In the genomic region with DNA sequence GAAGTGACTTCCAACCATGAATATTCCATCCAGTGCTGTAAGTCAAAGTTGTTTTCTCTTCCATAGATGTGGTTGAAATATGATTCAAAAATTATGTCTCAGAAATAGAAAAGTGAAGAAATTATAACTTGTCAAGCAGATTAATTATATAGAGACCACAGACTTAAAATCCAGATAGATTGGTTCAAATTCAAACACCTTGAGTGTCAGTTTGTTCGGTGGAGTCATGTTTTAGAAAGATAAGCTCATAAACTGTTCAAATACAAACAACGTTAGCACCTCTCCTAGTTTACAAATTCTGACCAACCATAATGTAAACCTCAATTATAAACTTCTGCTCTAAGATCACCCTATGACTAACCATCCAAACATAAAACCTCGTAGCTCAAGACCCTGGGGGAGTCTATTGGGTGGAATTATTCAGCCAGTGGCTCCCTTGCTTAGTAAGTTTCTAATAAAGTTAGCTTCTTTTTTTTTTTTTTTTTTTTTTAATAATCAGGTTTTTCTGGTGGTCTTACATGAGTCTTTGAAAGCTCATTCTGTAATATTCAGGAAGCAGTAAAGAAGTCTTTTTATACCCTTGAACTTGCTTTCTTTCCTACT, we compare ENCODE assay signal across 19 cellular contexts. TPM values are rescaled to one million over a fixed set of nuclear protein-coding genes. Genes with fewer than 3 reads are reported as not detected.
A peak's percentile ranks its signal among the peaks of the same experiment; 100 is the strongest.
DNase-seq lines count a peak whose midpoint lies in the region; ATAC-seq, FAIRE-seq and TF ChIP-seq lines count a peak whose summit lies in the region.
"Had no signal": no experiment of that assay in that cellular context is flagged by ENCODE, and none has a peak within 500 bp of the region (broad histone marks: within the 10 kb centered on the region; RNA-seq: fewer than 3 reads in every experiment).

No MANE protein-coding gene starts in this region.

- intact Hi-C loops in IMR-90 (cut with micrococcal nuclease) (no loop called here), Right ventricle myocardium inferior (cut with DNase I) (no loop called here)

- H3K36me3 Mint-ChIP-seq in astrocyte (ENCODE audit: low read depth, unreplicated experiment): peaks cover 4% of the 10 kb centered on the region
- H3K36me3 Mint-ChIP-seq: CD4-positive, alpha-beta memory T cell had no signal

- H3K4me3 Mint-ChIP-seq in astrocyte (ENCODE audit: unreplicated experiment): no peak overlapping the region
- H3K4me3 Mint-ChIP-seq: CD14-positive monocyte had no signal

- H2BK20ac ChIP-seq in IMR-90 (ENCODE audit: low read depth, low read length): no peak overlapping the region

- H3K18ac ChIP-seq in IMR-90 (ENCODE audit: low read depth, low read length): no peak overlapping the region
- no peak overlapping the region for H3K18ac ChIP-seq in mesenchymal stem cell (ENCODE audit: low read depth in 1 of 2, low read length in 2 of 2)

- dilution Hi-C loops in IMR-90 (cut with HindIII; ENCODE audit: low sequenced_read_pairs, unreplicated experiment): no loop called here

- no peak overlapping the region for H4K8ac ChIP-seq in IMR-90 (ENCODE audit: low read depth in 2 of 2, low read length in 2 of 2)
- no peak overlapping the region for H4K8ac ChIP-seq in mesenchymal stem cell (ENCODE audit: low read length)

- peak; percentile 90 for ATAC-seq in IMR-90 (ENCODE audit: low read depth)
- no peak for ATAC-seq in Right ventricle myocardium inferior
- ATAC-seq in GM21717 (IDR thresholded peaks at IDR 0.05; ENCODE audit: unreplicated experiment): no peak
- ATAC-seq: A549, GM12878 had no signal

- H2BK120ac ChIP-seq in IMR-90 (ENCODE audit: low read depth, low read length) (no peak overlapping the region), mesenchymal stem cell (ENCODE audit: low read depth, low read length) (no peak overlapping the region)

- peaks cover 2% of the 10 kb centered on the region for H3K9me3 Mint-ChIP-seq in astrocyte (ENCODE audit: unreplicated experiment)

- H3K4me1 ChIP-seq in IMR-90 (ENCODE audit: control insufficient read depth, insufficient read depth, low read length) (peaks cover 4% of the 10 kb centered on the region), astrocyte (ENCODE audit: insufficient read depth, low read length) (peaks cover under 1% of the 10 kb centered on the region), mesenchymal stem cell (ENCODE audit: control insufficient read depth, insufficient read depth, low read depth, low read length) (no peaks in the 10 kb centered on the region)
- H3K4me1 ChIP-seq: A549, HAP-1 had no signal

- H4K91ac ChIP-seq in IMR-90 (ENCODE audit: insufficient read depth, low read depth, low read length): no peak overlapping the region
- H4K91ac ChIP-seq in mesenchymal stem cell (ENCODE audit: low read length): no peak overlapping the region

- H2BK15ac ChIP-seq in IMR-90 (ENCODE audit: low read depth, low read length): no peak overlapping the region
- H2BK15ac ChIP-seq in mesenchymal stem cell (ENCODE audit: low read depth, poor library complexity, severe bottlenecking): no peak overlapping the region

- H3K4me3 ChIP-seq in IMR-90 (ENCODE audit: insufficient read depth, low read depth, low read length) (no peak overlapping the region), astrocyte (ENCODE audit: insufficient read depth, low read depth, low read length) (no peak overlapping the region), mesenchymal stem cell (ENCODE audit: insufficient read depth in 1 of 2, low read depth in 1 of 2, low read length in 2 of 2) (no peak overlapping the region)
- H3K4me3 ChIP-seq: A549, BLaER1, GM12878, HAP-1 had no signal

- no peak for TF ChIP-seq CTCF in IMR-90 (conservative IDR thresholded peaks at IDR 0.05; ENCODE audit: low read depth, low read length)
- TF ChIP-seq CTCF in astrocyte (IDR thresholded peaks at IDR 0.05; ENCODE audit: insufficient read depth, low read depth, low read length): no peak

- no peak for FAIRE-seq in astrocyte (lab: Jason Lieb, UNC)
- FAIRE-seq: A549, GM12878, H1 had no signal

- TF ChIP-seq POLR2A in IMR-90 (IDR thresholded peaks at IDR 0.05; ENCODE audit: low read depth, low read length): no peak

- H3K79me1 ChIP-seq in IMR-90 (ENCODE audit: low read depth in 1 of 2, low read length in 2 of 2): no peaks in the 10 kb centered on the region
- no peaks in the 10 kb centered on the region for H3K79me1 ChIP-seq in mesenchymal stem cell (replicated peaks; ENCODE audit: low read length, poor library complexity, severe bottlenecking)

- no peak overlapping the region for H3K27ac ChIP-seq in IMR-90 (ENCODE audit: insufficient read depth, low read length)
- H3K27ac ChIP-seq in astrocyte (ENCODE audit: low read depth, low read length): no peak overlapping the region
- H3K27ac ChIP-seq in mesenchymal stem cell (ENCODE audit: low read length, poor library complexity, severe bottlenecking): no peak overlapping the region
- H3K27ac ChIP-seq: 22Rv1, A549, BLaER1 had no signal

- H3K27ac Mint-ChIP-seq in astrocyte (ENCODE audit: unreplicated experiment): no peak overlapping the region
- H3K27ac Mint-ChIP-seq: CD4-positive, alpha-beta memory T cell had no signal

- no CpG with 5 or more reads among the region's 3 CpGs for WGBS in IMR-90 (ENCODE audit: extremely low coverage in 2 of 2, insufficient read length in 1 of 2), 2 experiments
- 35% methylated on average over 2 of the region's 3 CpGs for WGBS in mesenchymal stem cell

- peaks cover 3% of the 10 kb centered on the region for H3K9me1 ChIP-seq in IMR-90 (ENCODE audit: insufficient read depth, low read length)

- TF ChIP-seq RAD21 in IMR-90 (IDR thresholded peaks at IDR 0.05; ENCODE audit: low read length): no peak

- DNase-seq in EH (ENCODE audit: low read depth) (peak; percentile 20), IMR-90 (peak; percentile 74), astrocyte (ENCODE audit: low read depth) (peak; percentile 14), mesenchymal stem cell (peak; percentile 40), AG08396 (ENCODE audit: low spot score) (no peak), NCI-H2029 treated with DMSO at 0.1 percent for 48 hours (lab: John Stamatoyannopoulos, UW) (no peak), Right ventricle myocardium inferior (ENCODE audit: missing footprints) (no peak)
- DNase-seq: CD4-positive, alpha-beta memory T cell; DMS153; DMS79 had no signal

- H3K36me3 ChIP-seq in IMR-90 (ENCODE audit: control insufficient read depth, insufficient read depth, low read length): no peaks in the 10 kb centered on the region
- no peaks in the 10 kb centered on the region for H3K36me3 ChIP-seq in astrocyte (ENCODE audit: insufficient read depth, low read length)
- H3K36me3 ChIP-seq in mesenchymal stem cell (ENCODE audit: control insufficient read depth in 1 of 2, insufficient read depth in 2 of 2, low read depth in 1 of 2, low read length in 2 of 2): no peaks in the 10 kb centered on the region
- H3K36me3 ChIP-seq: BLaER1, HAP-1 had no signal

- H2AK5ac ChIP-seq in IMR-90 (ENCODE audit: low read depth, low read length): no peak overlapping the region
- H2AK5ac ChIP-seq in mesenchymal stem cell (ENCODE audit: low read length, severe bottlenecking): no peak overlapping the region

- H3K14ac ChIP-seq in IMR-90 (replicated peaks; ENCODE audit: low read depth, low read length): no peak overlapping the region
- H3K14ac ChIP-seq in mesenchymal stem cell (ENCODE audit: low read length in 2 of 2): no peak overlapping the region

- CTCF ChIA-PET in IMR-90 (lab: Yijun Ruan, JAX): interaction anchor here (0.6 to 1.2 kb wide), 2 partner anchors 178 to 1034 kb away, joined by 3 to 4 read pairs; no protein-coding TSS in a partner anchor

- peak overlapping the region; percentile 29; the same call in 1 of the 2 replicates for H3K4me2 ChIP-seq in IMR-90 (ENCODE audit: low read depth, low read length)
- H3K4me2 ChIP-seq in astrocyte (ENCODE audit: low read length): no peak overlapping the region
- no peak overlapping the region for H3K4me2 ChIP-seq in mesenchymal stem cell (ENCODE audit: low read length, poor library complexity, severe bottlenecking)
- H3K4me2 ChIP-seq: A549, BLaER1 had no signal

- H3K9ac ChIP-seq in IMR-90 (ENCODE audit: low read depth, low read length) (no peak overlapping the region), astrocyte (ENCODE audit: low read length) (no peak overlapping the region), mesenchymal stem cell (ENCODE audit: low read length) (no peak overlapping the region)
- H3K9ac ChIP-seq: BLaER1 had no signal

- no peak overlapping the region for H3K56ac ChIP-seq in IMR-90 (ENCODE audit: extremely low read depth, insufficient read depth, low read length)

- no peak overlapping the region for H4K5ac ChIP-seq in IMR-90 (ENCODE audit: low read depth, low read length)

- no peaks in the 10 kb centered on the region for H3K27me3 Mint-ChIP-seq in astrocyte (ENCODE audit: low read depth, unreplicated experiment)
- H3K27me3 Mint-ChIP-seq: CD4-positive, alpha-beta memory T cell had no signal

- no peak overlapping the region for H2AFZ ChIP-seq in IMR-90 (replicated peaks; ENCODE audit: low read length, poor library complexity)
- H2AFZ ChIP-seq in astrocyte (ENCODE audit: low read depth, low read length): no peak overlapping the region
- no peak overlapping the region for H2AFZ ChIP-seq in mesenchymal stem cell (ENCODE audit: low read depth, low read length)

- POLR2A ChIA-PET in IMR-90 (lab: Charles Lee; ENCODE audit: unreplicated experiment): interaction anchor here (0.7 kb wide), 1 partner anchor 486 kb away, joined by 11 read pairs; no protein-coding TSS in a partner anchor

- no peaks in the 10 kb centered on the region for H3K79me2 ChIP-seq in astrocyte (ENCODE audit: insufficient read depth, low read length)

- H2AK9ac ChIP-seq in IMR-90 (replicated peaks; ENCODE audit: low read depth, low read length, poor library complexity): no peak overlapping the region

- H3K23ac ChIP-seq in IMR-90 (ENCODE audit: low read depth, low read length) (no peak overlapping the region), mesenchymal stem cell (ENCODE audit: low read length in 2 of 2) (no peak overlapping the region)

- H3K4ac ChIP-seq in IMR-90 (ENCODE audit: low read depth, low read length) (no peak overlapping the region), mesenchymal stem cell (ENCODE audit: low read depth in 1 of 2, low read length in 2 of 2) (no peak overlapping the region)

- H3K9me3 ChIP-seq in IMR-90 (ENCODE audit: control insufficient read depth, insufficient read depth, low read length): 0 out of 2 replicates have a peak, but pooled peaks cover 1% of the 10 kb centered on the region
- H3K9me3 ChIP-seq in astrocyte (ENCODE audit: insufficient read depth, low read depth, low read length): no peaks in the 10 kb centered on the region
- no peaks in the 10 kb centered on the region for H3K9me3 ChIP-seq in mesenchymal stem cell (ENCODE audit: control insufficient read depth, low read length)
- H3K9me3 ChIP-seq: A549, BLaER1, HAP-1 had no signal

- H3K27me3 ChIP-seq in IMR-90 (ENCODE audit: control insufficient read depth, insufficient read depth, low read length) (peaks cover 18% of the 10 kb centered on the region), astrocyte (ENCODE audit: insufficient read depth, low read length) (no peaks in the 10 kb centered on the region), mesenchymal stem cell (ENCODE audit: control insufficient read depth in 1 of 2, insufficient read depth in 1 of 2, low read length in 2 of 2) (no peaks in the 10 kb centered on the region)
- H3K27me3 ChIP-seq: BLaER1 had no signal

- H4K20me1 ChIP-seq in IMR-90 (ENCODE audit: insufficient read depth, low read length) (no peaks in the 10 kb centered on the region), astrocyte (ENCODE audit: insufficient read depth, low read length) (no peaks in the 10 kb centered on the region)
- H4K20me1 ChIP-seq: BLaER1 had no signal

- H2BK12ac ChIP-seq in mesenchymal stem cell (ENCODE audit: low read length in 2 of 2): no peak overlapping the region

- H3K4me1 Mint-ChIP-seq in astrocyte (ENCODE audit: low read depth, unreplicated experiment): no peaks in the 10 kb centered on the region

- H2BK5ac ChIP-seq in IMR-90 (ENCODE audit: low read depth, low read length, poor library complexity, severe bottlenecking): no peak overlapping the region
- no peak overlapping the region for H2BK5ac ChIP-seq in mesenchymal stem cell (ENCODE audit: low read depth, low read length, poor library complexity, severe bottlenecking)

- in situ Hi-C loops in IMR-90 (cut with MboI; ENCODE audit: low sequenced_read_pairs): no loop called here

- BruUV-seq in IMR-90 (replicated peaks; lab: Mats Ljungman, UMichigan): no TSS peak

RNA-seq across cellular contexts. Expression of a gene that starts 12.4 kb away (rescaled TPM):
- total RNA-seq in IMR-90 (2012; rRNA removed) (110 and 222 TPM in 2 replicates), astrocyte (20.3 and 21.3 TPM in 2 replicates), Right ventricle myocardium inferior (28.5 TPM)
- 122 and 166 TPM in 2 replicates for polyA plus RNA-seq in IMR-90 (2012; rRNA removed)
- 441 and 499 TPM in 2 replicates for polyA plus RNA-seq in IMR-90 (2012; cell fraction: cytosol; rRNA removed)
- polyA plus RNA-seq in IMR-90 (2012; cell fraction: nucleus; rRNA removed; ENCODE audit: low replicate concordance): 56.3 and 235 TPM in 2 replicates
- polyA plus RNA-seq in mesenchymal stem cell (2013, experiment 1 of 2): 12.2 TPM
- 12.8 TPM for polyA plus RNA-seq in mesenchymal stem cell (2013, experiment 2 of 2)

RNA-seq across cellular contexts. Expression of a gene that starts 21.9 kb away (rescaled TPM):
- total RNA-seq in IMR-90 (2012; rRNA removed) (7.5 and 9.5 TPM in 2 replicates), astrocyte (14.8 and 16.0 TPM in 2 replicates), Right ventricle myocardium inferior (9.8 TPM)
- polyA plus RNA-seq in IMR-90 (2012; rRNA removed): 7.7 and 11.4 TPM in 2 replicates
- polyA plus RNA-seq in IMR-90 (2012; cell fraction: cytosol; rRNA removed): 2.6 and 3.6 TPM in 2 replicates
- 18.4 and 35.9 TPM in 2 replicates for polyA plus RNA-seq in IMR-90 (2012; cell fraction: nucleus; rRNA removed; ENCODE audit: low replicate concordance)
- polyA plus RNA-seq in mesenchymal stem cell (2013, experiment 1 of 2): 10.5 TPM
- 10.3 TPM for polyA plus RNA-seq in mesenchymal stem cell (2013, experiment 2 of 2)

RNA-seq across cellular contexts. Expression of a gene that starts 52.6 kb away (rescaled TPM):
- total RNA-seq in IMR-90 (2012; rRNA removed) (12.8 and 13.4 TPM in 2 replicates), astrocyte (2.3 and 2.8 TPM in 2 replicates), Right ventricle myocardium inferior (2.5 TPM)
- 15.4 and 18.7 TPM in 2 replicates for polyA plus RNA-seq in IMR-90 (2012; rRNA removed)
- polyA plus RNA-seq in IMR-90 (2012; cell fraction: cytosol; rRNA removed): 12.7 and 18.1 TPM in 2 replicates
- polyA plus RNA-seq in IMR-90 (2012; cell fraction: nucleus; rRNA removed; ENCODE audit: low replicate concordance): 5.1 and 8.9 TPM in 2 replicates
- polyA plus RNA-seq in mesenchymal stem cell (2013, experiment 1 of 2): 4.1 TPM
- polyA plus RNA-seq in mesenchymal stem cell (2013, experiment 2 of 2): 4.1 TPM
- total RNA-seq: HT-29 had no signal

Comparison
In these comparisons a context has a peak if more than half of its experiments do, and no peak if none do; other contexts are left out.
1. DNase-seq: peak in EH (single experiment), IMR-90 (single experiment), astrocyte (single experiment) and mesenchymal stem cell (single experiment); none in AG08396 (single experiment), NCI-H2029 treated with DMSO at 0.1 percent for 48 hours (single experiment) and Right ventricle myocardium inferior (single experiment).